In the genomic region with DNA sequence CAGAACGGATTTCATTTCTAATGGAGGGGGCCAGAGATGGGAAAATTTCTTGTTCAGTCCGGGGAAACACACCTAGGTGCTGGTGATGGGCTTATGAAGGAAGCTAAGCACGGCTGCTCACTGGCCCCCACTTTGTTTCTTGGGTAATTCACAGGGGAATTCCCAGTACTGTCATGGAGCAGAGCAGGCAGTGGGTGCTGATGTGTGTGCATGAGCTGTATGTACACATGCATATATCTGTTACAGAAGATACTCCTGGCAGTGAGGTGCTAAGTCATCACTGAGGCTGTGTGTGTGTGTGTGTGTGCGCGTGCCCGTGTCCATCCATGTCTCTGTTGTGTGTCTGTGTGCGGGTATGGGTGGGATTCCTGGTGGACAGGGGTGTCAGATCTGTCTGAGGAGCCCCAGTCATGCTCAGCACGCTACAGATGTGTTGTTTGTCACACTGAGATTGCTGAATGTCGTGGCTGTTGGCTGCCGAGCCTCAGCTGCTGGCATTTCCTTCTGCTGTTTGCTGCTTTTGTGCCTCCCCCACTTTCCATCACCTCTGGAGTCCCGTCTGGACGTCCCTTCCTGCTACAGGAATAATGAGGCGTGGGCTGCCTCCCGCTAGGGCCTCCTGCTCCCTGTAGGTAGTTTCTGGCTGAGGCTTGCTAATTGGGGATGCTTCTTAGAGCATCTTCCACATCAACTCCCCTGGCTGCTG, we compare ENCODE assay signal across 9 cellular contexts. TPM values are rescaled to one million over a fixed set of nuclear protein-coding genes. Genes with fewer than 3 reads are reported as not detected.
DNase-seq lines count a peak whose midpoint lies in the region; ATAC-seq and TF ChIP-seq lines count a peak whose summit lies in the region.
"Had no signal": no experiment of that assay in that cellular context is flagged by ENCODE, and none has a peak within 500 bp of the region (broad histone marks: within the 10 kb centered on the region; RNA-seq: fewer than 3 reads in every experiment).

No MANE protein-coding gene starts in this region.

- ATAC-seq in HG03457 (IDR thresholded peaks at IDR 0.05; ENCODE audit: unreplicated experiment) (peak; percentile 64), lower lobe of right lung (peak; percentile 8 to 37)

- no peak overlapping the region for H3K4me3 ChIP-seq in lower lobe of right lung

- H3K9me3 ChIP-seq in lower lobe of right lung = no peaks in the 10 kb centered on the region

- peak overlapping the region; percentile 49 for H3K27ac ChIP-seq in lower lobe of right lung
- H3K27ac ChIP-seq: 22Rv1 had no signal

- TF ChIP-seq CTCF in lower lobe of right lung (IDR thresholded peaks at IDR 0.05) (no peak), progenitor cell of endocrine pancreas (IDR thresholded peaks at IDR 0.05; ENCODE audit: unreplicated experiment) (no peak), Calu3 (IDR thresholded peaks at IDR 0.05; ENCODE audit: unreplicated experiment) (no peak)

- H3K4me1 Mint-ChIP-seq in progenitor cell of endocrine pancreas (ENCODE audit: low read depth) = peaks cover 5% of the 10 kb centered on the region
- H3K4me1 Mint-ChIP-seq in Calu3 (ENCODE audit: low read depth, unreplicated experiment) = no peaks in the 10 kb centered on the region

- CTCF ChIA-PET in Calu3 (lab: Charles Lee) = interaction anchor here (0.6 kb wide), 1 partner anchor 299 kb away, joined by 4 read pairs; no protein-coding TSS in a partner anchor

- H3K9me3 Mint-ChIP-seq in progenitor cell of endocrine pancreas (ENCODE audit: low read depth) (no peaks in the 10 kb centered on the region), Calu3 (ENCODE audit: low read depth, unreplicated experiment) (no peaks in the 10 kb centered on the region)

- H3K4me3 Mint-ChIP-seq in progenitor cell of endocrine pancreas (ENCODE audit: low read depth) = no peak overlapping the region
- H3K4me3 Mint-ChIP-seq in Calu3 (ENCODE audit: low read depth, unreplicated experiment) = no peak overlapping the region

- no peaks in the 10 kb centered on the region for H3K27me3 ChIP-seq in lower lobe of right lung (ENCODE audit: low read depth)

- DNase-seq in DMS53 (lab: John Stamatoyannopoulos, UW) (peak; percentile 6), DMS53 treated with DMSO at 0.1 percent for 48 hours (lab: John Stamatoyannopoulos, UW; ENCODE audit: unreplicated experiment) (no peak), lower lobe of right lung (no peak), progenitor cell of endocrine pancreas (ENCODE audit: low spot score, unreplicated experiment) (no peak), Calu3 (no peak), NCI-H2081 treated with DMSO at 0.1 percent for 48 hours (lab: John Stamatoyannopoulos, UW) (no peak)
- DNase-seq in activated T-cell treated with anti-CD3 and anti-CD28 coated beads, Interleukin-2, amount 50 U/mL, for 48 hours = peak; percentile 38 to 49

- H3K27ac Mint-ChIP-seq in progenitor cell of endocrine pancreas = no peak overlapping the region
- no peak overlapping the region for H3K27ac Mint-ChIP-seq in Calu3 (ENCODE audit: unreplicated experiment)

- H3K27me3 Mint-ChIP-seq in progenitor cell of endocrine pancreas (no peaks in the 10 kb centered on the region), Calu3 (ENCODE audit: unreplicated experiment) (no peaks in the 10 kb centered on the region)

- intact Hi-C loops in lower lobe of right lung (cut with DNase I) (no loop called here), Calu3 (cut with micrococcal nuclease; ENCODE audit: unreplicated experiment) (loop anchor here (1.0 to 10.0 kb wide), 5 partner anchors 50 to 438 kb away; no protein-coding TSS in a partner anchor)

- H3K36me3 Mint-ChIP-seq in progenitor cell of endocrine pancreas (ENCODE audit: insufficient read depth) = peaks cover 18% of the 10 kb centered on the region
- peaks cover 36% of the 10 kb centered on the region for H3K36me3 Mint-ChIP-seq in Calu3 (ENCODE audit: insufficient read depth, unreplicated experiment)

- peaks cover 89% of the 10 kb centered on the region for H3K36me3 ChIP-seq in lower lobe of right lung

- H3K4me1 ChIP-seq in lower lobe of right lung = peaks cover 28% of the 10 kb centered on the region

- BruUV-seq in Calu3 (replicated peaks; lab: Mats Ljungman, UMichigan) = no TSS peak

RNA-seq across cellular contexts. Expression of a gene that starts 53.3 kb away (rescaled TPM):
- total RNA-seq in lower lobe of right lung (36.3 TPM), progenitor cell of endocrine pancreas (35.3 and 43.2 TPM in 2 replicates), Calu3 (2022) (29.9 and 33.9 TPM in 2 replicates)

Comparison
In these comparisons a context has a peak if more than half of its experiments do, and no peak if none do; other contexts are left out.
1. DNase-seq: peak in DMS53 (single experiment) and activated T-cell treated with anti-CD3 and anti-CD28 coated beads, Interleukin-2, amount 50 U/mL, for 48 hours (2 of 2); none in DMS53 treated with DMSO at 0.1 percent for 48 hours (single experiment), lower lobe of right lung (single experiment), progenitor cell of endocrine pancreas (single experiment), Calu3 (single experiment) and NCI-H2081 treated with DMSO at 0.1 percent for 48 hours (single experiment).